ENCODE assay signal across 28 cellular contexts in the genomic region with DNA sequence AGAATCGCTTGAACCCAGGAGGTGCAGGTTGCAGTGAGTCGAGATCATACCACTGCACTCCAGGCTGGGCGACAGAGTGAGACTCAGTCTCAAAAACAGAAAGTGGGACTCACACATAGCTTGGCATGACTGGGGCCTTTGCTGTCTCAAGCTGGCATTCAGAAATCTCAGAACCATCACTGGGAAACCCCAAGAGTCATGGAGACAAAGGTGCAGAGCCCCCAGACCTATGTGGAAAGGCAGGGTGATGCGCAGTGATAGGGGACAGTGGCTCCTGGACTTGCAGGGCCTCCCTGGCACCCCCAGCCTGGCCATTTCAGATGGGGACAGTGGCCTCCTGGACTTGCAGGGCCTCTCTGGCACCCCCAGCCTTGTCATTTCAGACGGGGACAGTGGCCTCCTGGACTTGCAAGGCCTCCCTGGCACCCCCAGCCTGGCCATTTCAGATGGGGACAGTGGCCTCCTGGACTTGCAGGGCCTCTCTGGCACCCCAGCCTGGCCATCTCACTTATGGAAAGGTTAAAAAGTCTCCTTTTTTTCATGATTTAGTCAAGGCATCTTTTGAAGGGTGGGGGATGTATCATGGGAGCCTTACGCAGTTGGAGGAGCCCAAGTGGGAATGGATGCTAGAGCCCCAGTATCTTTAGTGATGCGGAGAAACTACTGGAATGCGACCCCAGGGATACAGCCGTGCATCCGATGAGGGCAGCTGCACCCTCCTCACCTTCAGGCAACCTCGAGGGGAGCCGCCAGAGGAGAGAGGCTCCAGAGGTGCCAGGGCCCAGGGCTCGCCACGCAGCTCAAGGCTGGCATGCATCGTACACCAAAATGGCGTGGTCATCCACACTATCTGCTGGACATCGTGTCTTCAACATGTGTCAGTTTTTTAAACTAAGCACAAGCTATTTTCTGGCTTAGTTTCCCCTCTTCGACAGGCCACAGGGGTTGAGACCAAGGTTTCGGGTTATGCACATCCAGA. TPM values are rescaled to one million over a fixed set of nuclear protein-coding genes. Genes with fewer than 3 reads are reported as not detected.
DNase-seq lines count a peak whose midpoint lies in the region; ATAC-seq and TF ChIP-seq lines count a peak whose summit lies in the region.
"Had no signal": no experiment of that assay in that cellular context is flagged by ENCODE, and none has a peak within 500 bp of the region (broad histone marks: within the 10 kb centered on the region; RNA-seq: fewer than 3 reads in every experiment).

No MANE protein-coding gene starts in this region.

- no peaks in the 10 kb centered on the region for H3K9me3 ChIP-seq in T-helper 17 cell (ENCODE audit: control insufficient read depth, low read length, poor library complexity, severe bottlenecking)
- no peaks in the 10 kb centered on the region for H3K9me3 ChIP-seq in naive thymus-derived CD4-positive, alpha-beta T cell (ENCODE audit: control insufficient read depth in 2 of 3, low read length in 3 of 3)
- H3K9me3 ChIP-seq: lower lobe of right lung, tibial artery had no signal

- in situ Hi-C loops in GM13977 (cut with MboI; ENCODE audit: low pct_unique_long_range_greater_than_20kb, low sequenced_read_pairs, unreplicated experiment), result no loop called here

- H3K4me3 ChIP-seq in naive thymus-derived CD4-positive, alpha-beta T cell (ENCODE audit: low read length), result no peak overlapping the region
- H3K4me3 ChIP-seq in H7 (ENCODE audit: insufficient read depth, low read depth, low read length), result no peak overlapping the region
- H3K4me3 ChIP-seq: K562, lower lobe of right lung, tibial artery had no signal

- ATAC-seq in activated CD4-positive, alpha-beta T cell treated with anti-CD3 and anti-CD28 coated beads for 36 hours, result peak; percentile 16
- no peak for ATAC-seq in T-helper 17 cell
- ATAC-seq in naive thymus-derived CD4-positive, alpha-beta T cell, result no peak
- ATAC-seq in stimulated activated effector memory CD8-positive, alpha-beta T cell treated with anti-CD3 and anti-CD28 coated beads, Interleukin-12 subunit alpha, Interleukin-12 subunit beta, amount 100 ng/mL, for 72 hours, result no peak
- ATAC-seq: K562, lower lobe of right lung had no signal

- CTCF ChIA-PET in activated CD4-positive, alpha-beta T cell treated with anti-CD3 and anti-CD28 coated beads for 36 hours (lab: Charles Lee), result interaction anchor here (0.6 kb wide), 1 partner anchor 1070 kb away, joined by 3 read pairs; no protein-coding TSS in a partner anchor
- CTCF ChIA-PET in naive thymus-derived CD4-positive, alpha-beta T cell (lab: Charles Lee), result no interaction called here

- peaks cover 22% of the 10 kb centered on the region for H3K4me1 Mint-ChIP-seq in activated CD4-positive, alpha-beta T cell treated with anti-CD3 and anti-CD28 coated beads for 36 hours
- H3K4me1 Mint-ChIP-seq in T-helper 17 cell, result peaks cover 41% of the 10 kb centered on the region
- H3K4me1 Mint-ChIP-seq in naive thymus-derived CD4-positive, alpha-beta T cell, result peaks cover 15 to 48% (median 41%) of the 10 kb centered on the region in 7 donors
- peaks cover 21% of the 10 kb centered on the region for H3K4me1 Mint-ChIP-seq in stimulated activated effector memory CD8-positive, alpha-beta T cell treated with anti-CD3 and anti-CD28 coated beads, Interleukin-12 subunit alpha, Interleukin-12 subunit beta, amount 100 ng/mL, for 72 hours
- peaks cover 60% of the 10 kb centered on the region for H3K4me1 Mint-ChIP-seq in glutamatergic neuron (ENCODE audit: low read depth, unreplicated experiment)

- no peaks in the 10 kb centered on the region for H3K27me3 ChIP-seq in naive thymus-derived CD4-positive, alpha-beta T cell (ENCODE audit: control insufficient read depth in 2 of 2, insufficient read depth in 2 of 2, low read length in 2 of 2)
- no peaks in the 10 kb centered on the region for H3K27me3 ChIP-seq in H7 (ENCODE audit: control insufficient read depth, insufficient read depth, low read length)

- no peak for DNase-seq in activated CD4-positive, alpha-beta T cell treated with anti-CD3 and anti-CD28 coated beads for 36 hours
- no peak for DNase-seq in activated CD4-positive, alpha-beta T cell treated with anti-CD3 and anti-CD28 coated beads, Interleukin-2, amount 50 U/mL, for 4 hours
- DNase-seq in T-helper 17 cell (no peak), GM13977 (ENCODE audit: low spot score) (no peak), H7 (no peak), glutamatergic neuron (no peak)
- DNase-seq in naive thymus-derived CD4-positive, alpha-beta T cell, result no peak
- DNase-seq in stimulated activated effector memory CD8-positive, alpha-beta T cell treated with anti-CD3 and anti-CD28 coated beads, Interleukin-12 subunit alpha, Interleukin-12 subunit beta, amount 100 ng/mL, for 72 hours (ENCODE audit: low spot score in 2 of 2), result no peak
- DNase-seq: activated naive CD4-positive, alpha-beta T cell treated with anti-CD3 and anti-CD28 coated beads for 36 hours; Calu3; caudate nucleus; kidney; lower lobe of right lung; NCI-H1092 treated with DMSO at 0.1 percent for 48 hours; NCI-H187; NCI-H446 treated with DMSO at 0.1 percent for 48 hours; NCI-H774; SHP77 treated with DMSO at 0.1 percent for 48 hours; stimulated activated CD4-positive, alpha-beta T cell treated with anti-CD3 and anti-CD28 coated beads, Interleukin-1b, Interleukin-23, amount 100 ng/mL, for 48 hours; tibial artery had no signal

- H3K9me3 Mint-ChIP-seq in activated CD4-positive, alpha-beta T cell treated with anti-CD3 and anti-CD28 coated beads for 36 hours (ENCODE audit: low read depth), result no peaks in the 10 kb centered on the region
- H3K9me3 Mint-ChIP-seq in naive thymus-derived CD4-positive, alpha-beta T cell, result no peaks in the 10 kb centered on the region
- H3K9me3 Mint-ChIP-seq in stimulated activated effector memory CD8-positive, alpha-beta T cell treated with anti-CD3 and anti-CD28 coated beads, Interleukin-12 subunit alpha, Interleukin-12 subunit beta, amount 100 ng/mL, for 72 hours, result no peaks in the 10 kb centered on the region
- H3K9me3 Mint-ChIP-seq in glutamatergic neuron (ENCODE audit: unreplicated experiment), result peaks cover 7% of the 10 kb centered on the region
- H3K9me3 Mint-ChIP-seq: activated naive CD4-positive, alpha-beta T cell treated with anti-CD3 and anti-CD28 coated beads for 36 hours; activated T-helper 1 cell treated with anti-CD3 and anti-CD28 coated beads, Interleukin-12 subunit alpha, Interleukin-12 subunit beta, Interleukin-2, Interleukin-4 antibody, amounts not matched to agents 30 ng/mL and 10 ng/mL and 1 ng/mL, durations not matched to agents 14 hours and 24 hours and 36 hours; endodermal cell; neural crest cell; T-helper 2 cell treated with Interferon-gamma antibody and Interleukin-4, amounts not matched to agents 5 μg/mL and 100 μg/mL, for 36 hours had no signal

- TF ChIP-seq CTCF in GM13977 (IDR thresholded peaks at IDR 0.05; ENCODE audit: extremely low read depth, insufficient read depth, missing control alignments) (no peak), glutamatergic neuron (IDR thresholded peaks at IDR 0.05; ENCODE audit: partially characterized antibody, unreplicated experiment) (no peak)

- no peaks in the 10 kb centered on the region for H3K36me3 Mint-ChIP-seq in activated CD4-positive, alpha-beta T cell treated with anti-CD3 and anti-CD28 coated beads for 36 hours (ENCODE audit: low read depth)
- H3K36me3 Mint-ChIP-seq in T-helper 17 cell (ENCODE audit: low read depth), result no peaks in the 10 kb centered on the region
- peaks cover 0 to 21% (median 0%) of the 10 kb centered on the region in 5 donors for H3K36me3 Mint-ChIP-seq in naive thymus-derived CD4-positive, alpha-beta T cell
- no peaks in the 10 kb centered on the region for H3K36me3 Mint-ChIP-seq in stimulated activated effector memory CD8-positive, alpha-beta T cell treated with anti-CD3 and anti-CD28 coated beads, Interleukin-12 subunit alpha, Interleukin-12 subunit beta, amount 100 ng/mL, for 72 hours
- H3K36me3 Mint-ChIP-seq in glutamatergic neuron (ENCODE audit: unreplicated experiment), result peaks cover 5% of the 10 kb centered on the region

- no peak overlapping the region for H3K27ac ChIP-seq in naive thymus-derived CD4-positive, alpha-beta T cell (ENCODE audit: low read depth, low read length)
- H3K27ac ChIP-seq: 22Rv1, C4-2B, lower lobe of right lung, parathyroid adenoma, tibial artery had no signal

- POLR2A ChIA-PET in activated CD4-positive, alpha-beta T cell treated with anti-CD3 and anti-CD28 coated beads for 36 hours (lab: Charles Lee), result no interaction called here
- POLR2A ChIA-PET in naive thymus-derived CD4-positive, alpha-beta T cell (lab: Charles Lee), result no interaction called here

- intact Hi-C loops in activated CD4-positive, alpha-beta T cell treated with anti-CD3 and anti-CD28 coated beads for 36 hours (cut with DNase I, micrococcal nuclease), result no loop called here
- intact Hi-C loops in naive thymus-derived CD4-positive, alpha-beta T cell (cut with micrococcal nuclease), result no loop called here

- no peak overlapping the region for H3K4me3 Mint-ChIP-seq in activated CD4-positive, alpha-beta T cell treated with anti-CD3 and anti-CD28 coated beads for 36 hours
- no peak overlapping the region for H3K4me3 Mint-ChIP-seq in T-helper 17 cell
- H3K4me3 Mint-ChIP-seq in naive thymus-derived CD4-positive, alpha-beta T cell, result no peak overlapping the region
- H3K4me3 Mint-ChIP-seq in stimulated activated effector memory CD8-positive, alpha-beta T cell treated with anti-CD3 and anti-CD28 coated beads, Interleukin-12 subunit alpha, Interleukin-12 subunit beta, amount 100 ng/mL, for 72 hours, result no peak overlapping the region
- no peak overlapping the region for H3K4me3 Mint-ChIP-seq in glutamatergic neuron (ENCODE audit: unreplicated experiment)
- H3K4me3 Mint-ChIP-seq: activated naive CD4-positive, alpha-beta T cell treated with anti-CD3 and anti-CD28 coated beads for 36 hours; activated T-helper 1 cell treated with anti-CD3 and anti-CD28 coated beads, Interleukin-12 subunit alpha, Interleukin-12 subunit beta, Interleukin-2, Interleukin-4 antibody, amounts not matched to agents 30 ng/mL and 10 ng/mL and 1 ng/mL, durations not matched to agents 14 hours and 24 hours and 36 hours; endodermal cell; neural crest cell; T-helper 2 cell treated with Interferon-gamma antibody and Interleukin-4, amounts not matched to agents 5 μg/mL and 100 μg/mL, for 36 hours had no signal

- H3K4me1 ChIP-seq in naive thymus-derived CD4-positive, alpha-beta T cell (ENCODE audit: control insufficient read depth in 2 of 2, insufficient read depth in 2 of 2, low read length in 2 of 2), result peaks cover 0 to 19% of the 10 kb centered on the region in 2 donors
- H3K4me1 ChIP-seq: parathyroid adenoma had no signal

- H3K27ac Mint-ChIP-seq in activated CD4-positive, alpha-beta T cell treated with anti-CD3 and anti-CD28 coated beads for 36 hours, result no peak overlapping the region
- peak overlapping the region; percentile 49 for H3K27ac Mint-ChIP-seq in T-helper 17 cell
- H3K27ac Mint-ChIP-seq in naive thymus-derived CD4-positive, alpha-beta T cell, result peak overlapping the region in 5 of 9 donors; percentile 12 to 86 (median 74)
- H3K27ac Mint-ChIP-seq in stimulated activated effector memory CD8-positive, alpha-beta T cell treated with anti-CD3 and anti-CD28 coated beads, Interleukin-12 subunit alpha, Interleukin-12 subunit beta, amount 100 ng/mL, for 72 hours, result peak overlapping the region; percentile 72
- no peak overlapping the region for H3K27ac Mint-ChIP-seq in glutamatergic neuron (ENCODE audit: unreplicated experiment)
- H3K27ac Mint-ChIP-seq: activated naive CD4-positive, alpha-beta T cell treated with anti-CD3 and anti-CD28 coated beads for 36 hours; activated T-helper 1 cell treated with anti-CD3 and anti-CD28 coated beads, Interleukin-12 subunit alpha, Interleukin-12 subunit beta, Interleukin-2, Interleukin-4 antibody, amounts not matched to agents 30 ng/mL and 10 ng/mL and 1 ng/mL, durations not matched to agents 14 hours and 24 hours and 36 hours; endodermal cell; T-helper 2 cell treated with Interferon-gamma antibody and Interleukin-4, amounts not matched to agents 5 μg/mL and 100 μg/mL, for 36 hours had no signal

- H3K36me3 ChIP-seq in naive thymus-derived CD4-positive, alpha-beta T cell (ENCODE audit: control insufficient read depth in 2 of 3, insufficient read depth in 3 of 3, low read length in 3 of 3), result peaks cover 0 to 3% (median 2%) of the 10 kb centered on the region in 3 experiments
- H3K36me3 ChIP-seq in H7 (replicated peaks; ENCODE audit: control insufficient read depth, insufficient read depth, low read length), result no peaks in the 10 kb centered on the region
- H3K36me3 ChIP-seq: lower lobe of right lung, tibial artery had no signal

- no peaks in the 10 kb centered on the region for H3K27me3 Mint-ChIP-seq in activated CD4-positive, alpha-beta T cell treated with anti-CD3 and anti-CD28 coated beads for 36 hours
- H3K27me3 Mint-ChIP-seq in T-helper 17 cell (no peaks in the 10 kb centered on the region), glutamatergic neuron (ENCODE audit: unreplicated experiment) (peaks cover 19% of the 10 kb centered on the region)
- H3K27me3 Mint-ChIP-seq in naive thymus-derived CD4-positive, alpha-beta T cell, result no peaks in the 10 kb centered on the region

RNA-seq across cellular contexts. Expression of gene ZNF516, which starts 30.5 kb away (rescaled TPM):
- 1 to 10 TPM; 6.8 to 9.9 TPM for total RNA-seq in activated CD4-positive, alpha-beta T cell treated with anti-CD3 and anti-CD28 coated beads for 36 hours
- total RNA-seq in T-helper 17 cell (10 to 100 TPM; 16.5 to 29.6 TPM), glutamatergic neuron (ENCODE audit: unreplicated experiment) (192 TPM)
- 10 to 100 TPM in 4 of 5 experiments, 1 to 10 TPM in 1; 1.9 to 60.4 (median 22.6) TPM for total RNA-seq in naive thymus-derived CD4-positive, alpha-beta T cell
- polyA plus RNA-seq in naive thymus-derived CD4-positive, alpha-beta T cell, result 1 to 10 TPM; 3.5 to 5.4 TPM
- 41.8 and 53.9 TPM in 2 replicates for total RNA-seq in H7 (2014; rRNA removed; shearing (Covaris generic))

Comparison
In these comparisons a context has a peak if more than half of its experiments do, and no peak if none do; other contexts are left out.
1. H3K27ac Mint-ChIP-seq: peak in T-helper 17 cell (single experiment), naive thymus-derived CD4-positive, alpha-beta T cell (5 of 9) and stimulated activated effector memory CD8-positive, alpha-beta T cell treated with anti-CD3 and anti-CD28 coated beads, Interleukin-12 subunit alpha, Interleukin-12 subunit beta, amount 100 ng/mL, for 72 hours (single experiment); none in activated CD4-positive, alpha-beta T cell treated with anti-CD3 and anti-CD28 coated beads for 36 hours (single experiment) and glutamatergic neuron (single experiment).